In the genomic region with DNA sequence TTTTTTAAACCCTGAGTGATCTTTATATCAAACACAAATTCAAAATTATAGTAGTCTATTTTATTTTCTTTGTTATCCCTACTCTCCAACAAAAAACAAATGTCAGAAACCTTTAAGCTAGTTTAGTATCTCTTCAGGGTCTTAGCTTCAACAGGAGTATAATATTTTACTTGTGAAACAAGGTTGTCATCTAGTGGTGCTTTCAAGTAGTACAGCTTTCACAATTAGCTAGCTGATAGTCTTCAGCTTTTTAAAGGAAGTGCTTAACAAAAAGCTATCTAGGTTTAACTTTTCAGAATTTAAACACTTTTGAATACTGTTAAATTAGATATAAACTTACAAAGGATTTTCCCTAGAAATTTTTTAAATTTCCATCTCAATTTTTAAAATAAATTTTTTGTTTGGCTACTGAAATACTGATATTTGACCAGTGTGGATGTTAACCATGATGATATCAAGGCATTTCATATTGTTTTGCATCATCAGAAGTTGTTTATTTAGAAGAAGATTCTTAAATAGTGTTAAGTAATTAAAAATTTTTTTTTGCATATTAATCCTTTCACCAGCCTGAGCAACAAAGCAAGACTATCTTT, we compare ENCODE assay signal across 8 cellular contexts. TPM values are rescaled to one million over a fixed set of nuclear protein-coding genes. Genes with fewer than 3 reads are reported as not detected.
A peak's percentile ranks its signal among the peaks of the same experiment; 100 is the strongest.
DNase-seq lines count a peak whose midpoint lies in the region; ATAC-seq and TF ChIP-seq lines count a peak whose summit lies in the region.

No MANE protein-coding gene starts in this region.

- H3K4me1 Mint-ChIP-seq in activated T-cell treated with anti-CD3 and anti-CD28 coated beads, Interleukin-2, amount 50 U/mL, for 72 hours (ENCODE audit: low read depth), result peaks cover 14% of the 10 kb centered on the region
- no peaks in the 10 kb centered on the region for H3K4me1 Mint-ChIP-seq in endothelial cell (ENCODE audit: unreplicated experiment)

- no peak overlapping the region for H3K27ac Mint-ChIP-seq in activated T-cell treated with anti-CD3 and anti-CD28 coated beads, Interleukin-2, amount 50 U/mL, for 72 hours
- no peak overlapping the region for H3K27ac Mint-ChIP-seq in endothelial cell (ENCODE audit: unreplicated experiment)

- peak; percentile 73 to 78 for ATAC-seq in activated T-cell treated with anti-CD3 and anti-CD28 coated beads, Interleukin-2, amount 50 U/mL, for 72 hours (replicated peaks in 1 of 2)
- ATAC-seq in mucosa of descending colon, result peak; percentile 84

- TF ChIP-seq CTCF in KMS-11 (conservative IDR thresholded peaks at IDR 0.05; ENCODE audit: low read depth, low read length), result peak; percentile 68
- peak; percentile 84 for TF ChIP-seq CTCF in endothelial cell (IDR thresholded peaks at IDR 0.05; ENCODE audit: unreplicated experiment)
- TF ChIP-seq CTCF in mucosa of descending colon (IDR thresholded peaks at IDR 0.05), result peak; percentile 74

- H3K36me3 ChIP-seq in KMS-11 (ENCODE audit: insufficient read depth) (no peaks in the 10 kb centered on the region), mucosa of descending colon (ENCODE audit: low read depth) (no peaks in the 10 kb centered on the region)

- H3K27me3 Mint-ChIP-seq in activated T-cell treated with anti-CD3 and anti-CD28 coated beads, Interleukin-2, amount 50 U/mL, for 72 hours (ENCODE audit: low read depth), result no peaks in the 10 kb centered on the region
- H3K27me3 Mint-ChIP-seq in endothelial cell (ENCODE audit: unreplicated experiment), result no peaks in the 10 kb centered on the region

- no peaks in the 10 kb centered on the region for H3K9me3 Mint-ChIP-seq in activated T-cell treated with anti-CD3 and anti-CD28 coated beads, Interleukin-2, amount 50 U/mL, for 72 hours
- no peaks in the 10 kb centered on the region for H3K9me3 Mint-ChIP-seq in endothelial cell (ENCODE audit: unreplicated experiment)

- H3K79me2 ChIP-seq in KMS-11 (ENCODE audit: insufficient read depth, low read depth), result no peaks in the 10 kb centered on the region

- H3K4me3 ChIP-seq in KMS-11 (IDR thresholded peaks at IDR 0.05; ENCODE audit: insufficient read depth, low read depth, low read length), result no peak overlapping the region
- no peak overlapping the region for H3K4me3 ChIP-seq in mucosa of descending colon

- DNase-seq in activated T-cell treated with anti-CD3 and anti-CD28 coated beads, Interleukin-2, amount 50 U/mL, for 72 hours, result no peak
- DNase-seq in activated T-cell treated with anti-CD3 and anti-CD28 coated beads for 4 hours (no peak), H4 (ENCODE audit: low spot score) (peak; percentile 39), RPMI7951 (ENCODE audit: low read depth) (peak; percentile 51), endothelial cell (ENCODE audit: low spot score) (no peak), mucosa of descending colon (peak in 1 of 3 donors; percentile 41), 8988T (no peak)

- H3K9ac ChIP-seq in KMS-11, result no peak overlapping the region

- no peak overlapping the region for H3K4me2 ChIP-seq in KMS-11

- no peak overlapping the region for H3K4me3 Mint-ChIP-seq in activated T-cell treated with anti-CD3 and anti-CD28 coated beads, Interleukin-2, amount 50 U/mL, for 72 hours
- no peak overlapping the region for H3K4me3 Mint-ChIP-seq in endothelial cell (ENCODE audit: unreplicated experiment)

- H3K4me1 ChIP-seq in KMS-11 (ENCODE audit: low read depth, poor library complexity, severe bottlenecking), result peaks cover 35% of the 10 kb centered on the region
- H3K4me1 ChIP-seq in mucosa of descending colon (ENCODE audit: low read depth), result peaks cover 5% of the 10 kb centered on the region

- no peaks in the 10 kb centered on the region for H3K27me3 ChIP-seq in KMS-11 (ENCODE audit: insufficient read depth, low read depth)

- H3K9me3 ChIP-seq in mucosa of descending colon, result no peaks in the 10 kb centered on the region

- H3K36me3 Mint-ChIP-seq in activated T-cell treated with anti-CD3 and anti-CD28 coated beads, Interleukin-2, amount 50 U/mL, for 72 hours (ENCODE audit: insufficient read depth in 2 of 2), result peaks cover 0 to 3% of the 10 kb centered on the region in 2 donors
- H3K36me3 Mint-ChIP-seq in endothelial cell (ENCODE audit: low read depth, unreplicated experiment), result no peaks in the 10 kb centered on the region

- no peak overlapping the region for H2AFZ ChIP-seq in KMS-11 (ENCODE audit: low read depth)

- intact Hi-C loops in mucosa of descending colon (cut with DNase I, micrococcal nuclease), result no loop called here

- no peak overlapping the region for H3K27ac ChIP-seq in KMS-11

- H4K20me1 ChIP-seq in KMS-11 (ENCODE audit: insufficient read depth), result no peaks in the 10 kb centered on the region

RNA-seq across cellular contexts. Expression of a gene that starts 34.2 kb away (rescaled TPM):
- total RNA-seq in activated T-cell treated with anti-CD3 and anti-CD28 coated beads, Interleukin-2, amount 50 U/mL, for 72 hours, result 10 to 100 TPM; 15.9 to 18.9 TPM
- 7.6 and 7.9 TPM in 2 replicates for total RNA-seq in H4 (2014; rRNA removed; shearing (Covaris generic))
- 7.1 and 9.9 TPM in 2 replicates for total RNA-seq in RPMI7951 (2014; rRNA removed; shearing (Covaris generic))
- total RNA-seq in endothelial cell (ENCODE audit: unreplicated experiment) (17.3 TPM), mucosa of descending colon (10 to 100 TPM; 27.1 to 40.7 (median 39.8) TPM)

Comparison
In these comparisons a context has a peak if more than half of its experiments do, and no peak if none do; other contexts are left out.
1. DNase-seq: peak in H4 (single experiment) and RPMI7951 (single experiment); none in activated T-cell treated with anti-CD3 and anti-CD28 coated beads, Interleukin-2, amount 50 U/mL, for 72 hours (0 of 2), activated T-cell treated with anti-CD3 and anti-CD28 coated beads for 4 hours (single experiment), endothelial cell (single experiment) and 8988T (single experiment).
2. Peak in every context shown above with its lines, with median percentiles within 50 percentile points of each other: CTCF ChIP-seq.